Comparison of ENCODE assay signal across 20 cellular contexts in genomic region chr6:32908897-32909296, GRCh38. TPM values are rescaled to one million over a fixed set of nuclear protein-coding genes. Genes with fewer than 3 reads are reported as not detected.
DNase-seq lines count a peak whose midpoint lies in the region; ATAC-seq, FAIRE-seq and TF ChIP-seq lines count a peak whose summit lies in the region.
"Had no signal": no experiment of that assay in that cellular context is flagged by ENCODE, and none has a peak within 500 bp of the region (broad histone marks: within the 10 kb centered on the region; RNA-seq: fewer than 3 reads in every experiment).

No MANE protein-coding gene starts in this region.

- intact Hi-C loops in Calu3 (cut with micrococcal nuclease; ENCODE audit: unreplicated experiment) (no loop called here), testis (cut with DNase I; ENCODE audit: low total_unique reads) (no loop called here)
- intact Hi-C loops in CD4-positive, alpha-beta memory T cell (cut with micrococcal nuclease): no loop called here

- H3K36me3 ChIP-seq in SK-N-MC (ENCODE audit: insufficient read depth, low read length) (no peaks in the 10 kb centered on the region), testis (ENCODE audit: low read depth, missing control alignments) (no peaks in the 10 kb centered on the region)
- no peaks in the 10 kb centered on the region for H3K36me3 ChIP-seq in CD4-positive, alpha-beta memory T cell (ENCODE audit: insufficient read depth, low read length)
- H3K36me3 ChIP-seq: BLaER1 treated with 17β-estradiol and CSF1 and Interleukin-3, amounts not matched to agents 10 nM and 100 nM had no signal

- no peaks in the 10 kb centered on the region for H3K27me3 Mint-ChIP-seq in Calu3 (ENCODE audit: unreplicated experiment)
- peaks cover 5 to 11% of the 10 kb centered on the region in 2 donors for H3K27me3 Mint-ChIP-seq in CD4-positive, alpha-beta memory T cell
- H3K27me3 Mint-ChIP-seq: B cell had no signal

- H3K36me3 Mint-ChIP-seq in Calu3 (ENCODE audit: insufficient read depth, unreplicated experiment): peaks cover 10% of the 10 kb centered on the region
- H3K36me3 Mint-ChIP-seq in CD4-positive, alpha-beta memory T cell: no peaks in the 10 kb centered on the region

- H3K4me1 Mint-ChIP-seq in Calu3 (ENCODE audit: low read depth, unreplicated experiment): peaks cover 59% of the 10 kb centered on the region
- H3K4me1 Mint-ChIP-seq in CD4-positive, alpha-beta memory T cell: no peaks in the 10 kb centered on the region
- H3K4me1 Mint-ChIP-seq: CD8-positive, alpha-beta memory T cell had no signal

- POLR2A ChIA-PET in CD4-positive, alpha-beta memory T cell (lab: Charles Lee; ENCODE audit: partially characterized antibody): no interaction called here

- FAIRE-seq in islet of Langerhans (lab: Jason Lieb, UNC): peak; percentile 17

- peak overlapping the region; percentile 98 for H3K27ac Mint-ChIP-seq in Calu3 (ENCODE audit: unreplicated experiment)
- no peak overlapping the region for H3K27ac Mint-ChIP-seq in CD4-positive, alpha-beta memory T cell
- H3K27ac Mint-ChIP-seq: B cell; CD8-positive, alpha-beta memory T cell had no signal

- WGBS in testis, 2 donors: 56 to 59% methylated on average over 2 of the region's 2 CpGs

- no peak for TF ChIP-seq CTCF in Calu3 (IDR thresholded peaks at IDR 0.05; ENCODE audit: unreplicated experiment)
- TF ChIP-seq CTCF in testis (IDR thresholded peaks at IDR 0.05): no peak
- TF ChIP-seq CTCF in GM13977 (IDR thresholded peaks at IDR 0.05; ENCODE audit: extremely low read depth, insufficient read depth, missing control alignments): no peak

- no peaks in the 10 kb centered on the region for H3K4me1 ChIP-seq in testis
- H3K4me1 ChIP-seq in CD4-positive, alpha-beta memory T cell (ENCODE audit: insufficient read depth, low read length): no peaks in the 10 kb centered on the region
- H3K4me1 ChIP-seq: BLaER1 treated with 17β-estradiol and CSF1 and Interleukin-3, amounts not matched to agents 10 nM and 100 nM had no signal

- H3K9me3 ChIP-seq in SK-N-MC (ENCODE audit: low read depth, low read length) (no peaks in the 10 kb centered on the region), testis (no peaks in the 10 kb centered on the region)
- H3K9me3 ChIP-seq in CD4-positive, alpha-beta memory T cell (ENCODE audit: control insufficient read depth in 1 of 2, low read length in 2 of 2): no peaks in the 10 kb centered on the region
- H3K9me3 ChIP-seq: BLaER1 treated with 17β-estradiol and CSF1 and Interleukin-3, amounts not matched to agents 10 nM and 100 nM had no signal

- no peaks in the 10 kb centered on the region for H3K27me3 ChIP-seq in testis
- no peaks in the 10 kb centered on the region for H3K27me3 ChIP-seq in CD4-positive, alpha-beta memory T cell (ENCODE audit: insufficient read depth, low read length)
- H3K27me3 ChIP-seq: BLaER1 treated with 17β-estradiol and CSF1 and Interleukin-3, amounts not matched to agents 10 nM and 100 nM had no signal

- ATAC-seq in HG02763 (IDR thresholded peaks at IDR 0.05; ENCODE audit: unreplicated experiment): no peak
- ATAC-seq: HCT116 had no signal

- in situ Hi-C loops in GM13977 (cut with MboI; ENCODE audit: low pct_unique_long_range_greater_than_20kb, low sequenced_read_pairs, unreplicated experiment): no loop called here

- H3K9ac ChIP-seq in SK-N-MC (ENCODE audit: insufficient read length): peak overlapping the region; percentile 16
- H3K9ac ChIP-seq: BLaER1 treated with 17β-estradiol and CSF1 and Interleukin-3, amounts not matched to agents 10 nM and 100 nM; KMS-11 had no signal

- peak overlapping the region; percentile 79 for H3K27ac ChIP-seq in SK-N-MC
- no peak overlapping the region for H3K27ac ChIP-seq in testis
- H3K27ac ChIP-seq in CD4-positive, alpha-beta memory T cell (ENCODE audit: low read depth, low read length): no peak overlapping the region
- H3K27ac ChIP-seq: BLaER1 treated with 17β-estradiol and CSF1 and Interleukin-3, amounts not matched to agents 10 nM and 100 nM; HL-60; KMS-11 had no signal

- H3K4me3 ChIP-seq in SK-N-MC (peak overlapping the region; percentile 66), testis (no peak overlapping the region)
- no peak overlapping the region for H3K4me3 ChIP-seq in CD4-positive, alpha-beta memory T cell (ENCODE audit: low read length in 2 of 2)
- H3K4me3 ChIP-seq: BLaER1 treated with 17β-estradiol and CSF1 and Interleukin-3, amounts not matched to agents 10 nM and 100 nM had no signal

- peaks cover 6% of the 10 kb centered on the region for H3K9me3 Mint-ChIP-seq in Calu3 (ENCODE audit: low read depth, unreplicated experiment)
- H3K9me3 Mint-ChIP-seq in CD4-positive, alpha-beta memory T cell: no peaks in the 10 kb centered on the region
- H3K9me3 Mint-ChIP-seq: CD8-positive, alpha-beta memory T cell had no signal

- BruUV-seq in Calu3 (replicated peaks; lab: Mats Ljungman, UMichigan): no TSS peak

- no peak for TF ChIP-seq POLR2A in testis (IDR thresholded peaks at IDR 0.05)

- DNase-seq in Calu3 (no peak), SK-N-MC (ENCODE audit: low read depth, low spot score) (no peak), testis (peak; percentile 45), GM13977 (ENCODE audit: low spot score) (no peak), ureter (ENCODE audit: low spot score) (no peak)
- no peak for DNase-seq in CD4-positive, alpha-beta memory T cell
- DNase-seq: CD8-positive, alpha-beta memory T cell; COR-L47; DMS153; DMS79; GDM1; GOT3; H7 had no signal

- CTCF ChIA-PET in Calu3 (lab: Charles Lee): interaction anchor here (1.0 to 1.4 kb wide), 4 partner anchors 12 to 76 kb away, joined by 3 to 4 read pairs (median 4); no protein-coding TSS in a partner anchor
- CTCF ChIA-PET in CD4-positive, alpha-beta memory T cell (lab: Charles Lee; ENCODE audit: partially characterized antibody): interaction anchor here (1.7 kb wide), 1 partner anchor 44 kb away, joined by 4 read pairs; the partner anchor contains the start of gene HLA-DMA

- peak overlapping the region; percentile 58 for H3K4me3 Mint-ChIP-seq in Calu3 (ENCODE audit: low read depth, unreplicated experiment)
- no peak overlapping the region for H3K4me3 Mint-ChIP-seq in CD4-positive, alpha-beta memory T cell
- H3K4me3 Mint-ChIP-seq: B cell; CD8-positive, alpha-beta memory T cell had no signal

RNA-seq across cellular contexts. Expression of gene HLA-DMB, which starts 31.9 kb away (rescaled TPM):
- 32.4 and 35.9 TPM in 2 replicates for total RNA-seq in Calu3 (2022)
- total RNA-seq in testis: 1 to 10 TPM; 4.9 to 6.0 TPM
- polyA plus RNA-seq in testis (ENCODE audit: insufficient read depth, low read depth, low replicate concordance): 46.1 TPM
- 1 to 10 TPM; 7.9 to 8.1 TPM for total RNA-seq in CD4-positive, alpha-beta memory T cell
- polyA plus RNA-seq in CD4-positive, alpha-beta memory T cell: 10 to 100 TPM in 1 of 2 donors, 1 to 10 TPM in 1; 7.6 to 15.5 TPM
- total RNA-seq in ureter: 31.0 TPM

RNA-seq across cellular contexts. Expression of gene HLA-DMA, which starts 44.0 kb away (rescaled TPM):
- total RNA-seq in Calu3 (2022) (98.0 and 104 TPM in 2 replicates), testis (10 to 100 TPM; 10.1 to 19.8 TPM), ureter (65.3 TPM)
- polyA plus RNA-seq in testis (ENCODE audit: insufficient read depth, low read depth, low replicate concordance): 54.5 TPM
- 10 to 100 TPM in 1 of 2 experiments, 1 to 10 TPM in 1; 8.5 to 10.2 TPM for total RNA-seq in CD4-positive, alpha-beta memory T cell
- polyA plus RNA-seq in CD4-positive, alpha-beta memory T cell: 10 to 100 TPM in 1 of 2 donors, 1 to 10 TPM in 1; 8.1 to 26.0 TPM

RNA-seq across cellular contexts. Expression of gene PSMB9, which starts 54.9 kb away (rescaled TPM):
- total RNA-seq in Calu3 (2022) (120 and 201 TPM in 2 replicates), testis (1 to 10 TPM; 6.2 to 7.9 TPM), ureter (20.1 TPM)
- polyA plus RNA-seq in testis (ENCODE audit: insufficient read depth, low read depth, low replicate concordance): 29.7 TPM
- total RNA-seq in CD4-positive, alpha-beta memory T cell: 100 to 1,000 TPM; 141 to 144 TPM
- 100 to 1,000 TPM; 501 to 763 TPM for polyA plus RNA-seq in CD4-positive, alpha-beta memory T cell
- total RNA-seq: H7 had no signal

RNA-seq across cellular contexts. Expression of gene TAP1, which starts 55.4 kb away (rescaled TPM):
- total RNA-seq in Calu3 (2022) (75.1 and 141 TPM in 2 replicates), testis (10 to 100 TPM; 45.6 to 57.4 TPM), ureter (26.3 TPM)
- 58.8 TPM for polyA plus RNA-seq in testis (ENCODE audit: insufficient read depth, low read depth, low replicate concordance)
- 100 to 1,000 TPM; 136 to 141 TPM for total RNA-seq in CD4-positive, alpha-beta memory T cell
- polyA plus RNA-seq in CD4-positive, alpha-beta memory T cell: 100 to 1,000 TPM; 300 to 324 TPM

RNA-seq across cellular contexts. Expression of gene BRD2, which starts 59.5 kb away (rescaled TPM):
- total RNA-seq in Calu3 (2022): 351 and 356 TPM in 2 replicates
- 100 to 1,000 TPM; 312 to 334 TPM for total RNA-seq in testis
- polyA plus RNA-seq in testis (ENCODE audit: insufficient read depth, low read depth, low replicate concordance): 299 TPM
- total RNA-seq in CD4-positive, alpha-beta memory T cell: 100 to 1,000 TPM; 375 to 378 TPM
- 10 to 100 TPM; 13.7 to 87.8 TPM for polyA plus RNA-seq in CD4-positive, alpha-beta memory T cell
- total RNA-seq in ureter: 205 TPM
